14 cellular contexts compared by ENCODE assay signal in the genomic region with DNA sequence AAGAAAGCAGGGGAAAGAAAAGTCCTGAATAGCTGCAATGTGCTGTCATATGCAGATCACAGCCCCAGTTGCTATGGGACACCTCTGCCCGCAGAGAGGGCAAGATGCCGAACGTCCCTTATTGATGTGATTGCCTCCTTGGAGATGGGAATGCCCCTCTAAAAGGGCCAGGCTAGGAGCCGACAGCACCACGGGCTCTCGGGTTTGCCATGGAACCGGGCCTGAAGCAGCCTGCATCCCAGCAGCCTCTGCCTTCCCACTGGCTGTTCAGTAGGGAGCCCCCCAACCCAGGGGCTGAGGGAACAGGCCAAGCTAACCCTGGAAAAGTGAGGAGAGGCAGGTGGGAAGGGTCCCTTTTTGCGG.
A peak's percentile ranks its signal among the peaks of the same experiment; 100 is the strongest.
DNase-seq lines count a peak whose midpoint lies in the region; ATAC-seq, FAIRE-seq and TF ChIP-seq lines count a peak whose summit lies in the region.
"Had no signal": no experiment of that assay in that cellular context is flagged by ENCODE, and none has a peak within 500 bp of the region (broad histone marks: within the 10 kb centered on the region; RNA-seq: fewer than 3 reads in every experiment).

No MANE protein-coding gene starts in this region.

- POLR2A ChIA-PET in A549 (lab: Yijun Ruan, JAX): no interaction called here

- no peaks in the 10 kb centered on the region for H3K27me3 Mint-ChIP-seq in progenitor cell of endocrine pancreas
- H3K27me3 Mint-ChIP-seq: central memory CD8-positive, alpha-beta T cell had no signal

- no peak for TF ChIP-seq CTCF in A549 (IDR thresholded peaks at IDR 0.05)
- no peak for TF ChIP-seq CTCF in body of pancreas (IDR thresholded peaks at IDR 0.05)
- no peak for TF ChIP-seq CTCF in progenitor cell of endocrine pancreas (IDR thresholded peaks at IDR 0.05; ENCODE audit: unreplicated experiment)

- WGBS in A549 (ENCODE audit: missing lambda C conversion rate): 92% methylated on average over 8 of the region's 8 CpGs
- WGBS in body of pancreas, 2 donors: 26 to 54% methylated on average over 7 to 8 of the region's 8 CpGs
- WGBS in GM23248 (ENCODE audit: low coverage in 1 of 2, low lambda C conversion rate in 2 of 2, missing lambda C conversion rate in 2 of 2), 2 experiments: 94% methylated on average over 8 of the region's 8 CpGs

- no peaks in the 10 kb centered on the region; the same call in 1 of the 2 replicates for H3F3A ChIP-seq in GM23248 (ENCODE audit: insufficient read depth)

- DNase-seq in A549 (ENCODE audit: low read depth in 1 of 2, low spot score in 1 of 2) (no peak), body of pancreas (peak in 1 of 4 donors; percentile 43), progenitor cell of endocrine pancreas (ENCODE audit: low spot score, unreplicated experiment) (no peak), GM23248 (no peak), SHP77 treated with DMSO at 0.1 percent for 48 hours (lab: John Stamatoyannopoulos, UW) (no peak)
- DNase-seq in stimulated activated naive CD4-positive, alpha-beta T cell (lab: John Stamatoyannopoulos, UW): no peak
- DNase-seq: activated CD8-positive, alpha-beta memory T cell treated with anti-CD3 and anti-CD28 coated beads for 24 hours; activated gamma-delta T cell treated with Interleukin-2 at 50 U/mL for 16 hours; H9; NCI-H1930 had no signal

- H3K4me2 ChIP-seq in A549: no peak overlapping the region
- no peak overlapping the region for H3K4me2 ChIP-seq in GM23248 (ENCODE audit: unreplicated experiment)

- H3K4me3 Mint-ChIP-seq in progenitor cell of endocrine pancreas (ENCODE audit: low read depth): no peak overlapping the region
- H3K4me3 Mint-ChIP-seq: central memory CD8-positive, alpha-beta T cell; H9 had no signal

- H3K9me2 ChIP-seq in GM23248 (ENCODE audit: insufficient read depth): 0 out of 2 replicates have a peak, but pooled peaks cover 2% of the 10 kb centered on the region

- H3K4me1 ChIP-seq in A549: peaks cover 16% of the 10 kb centered on the region
- H3K4me1 ChIP-seq in body of pancreas: peaks cover 79% of the 10 kb centered on the region
- 0 out of 2 replicates have a peak, but pooled peaks cover 4% of the 10 kb centered on the region for H3K4me1 ChIP-seq in GM23248 (ENCODE audit: insufficient read depth)

- in situ Hi-C loops in GM23248 (cut with MboI): no loop called here

- H3K9me3 ChIP-seq in A549 (no peaks in the 10 kb centered on the region), body of pancreas (no peaks in the 10 kb centered on the region), GM23248 (ENCODE audit: low read depth) (no peaks in the 10 kb centered on the region)

- H3K36me3 ChIP-seq in body of pancreas (replicated peaks in 1 of 2; ENCODE audit: insufficient read depth in 1 of 2, low read depth in 2 of 2) (no peaks in the 10 kb centered on the region), GM23248 (ENCODE audit: low read depth) (no peaks in the 10 kb centered on the region)

- H3K9ac ChIP-seq in GM23248: no peak overlapping the region

- peak overlapping the region; percentile 18 to 74; a peak in 4 of 6 replicates for H3K27ac ChIP-seq in A549
- H3K27ac ChIP-seq in body of pancreas: peak overlapping the region; percentile 87 to 99 (median 96)
- peak overlapping the region; percentile 74 for H3K27ac ChIP-seq in layer of hippocampus (ENCODE audit: low read depth, low read length)
- no peak overlapping the region for H3K27ac ChIP-seq in GM23248
- H3K27ac ChIP-seq: SK-N-MC had no signal

- H3K9me3 Mint-ChIP-seq in progenitor cell of endocrine pancreas (ENCODE audit: low read depth): no peaks in the 10 kb centered on the region
- H3K9me3 Mint-ChIP-seq: central memory CD8-positive, alpha-beta T cell had no signal

- no peaks in the 10 kb centered on the region for H3K27me3 ChIP-seq in body of pancreas
- H3K27me3 ChIP-seq in layer of hippocampus (ENCODE audit: control insufficient read depth, insufficient read depth, low read length): no peaks in the 10 kb centered on the region
- no peaks in the 10 kb centered on the region for H3K27me3 ChIP-seq in GM23248 (replicated peaks; ENCODE audit: insufficient read depth)

- no peaks in the 10 kb centered on the region for H4K20me1 ChIP-seq in GM23248 (ENCODE audit: insufficient read depth)

- H3K4me3 ChIP-seq in A549 (no peak overlapping the region), body of pancreas (no peak overlapping the region), GM23248 (no peak overlapping the region)
- H3K4me3 ChIP-seq: SK-N-MC had no signal

- no peak for TF ChIP-seq EP300 in A549 (IDR thresholded peaks at IDR 0.05)

- FAIRE-seq in A549 (lab: Jason Lieb, UNC): no peak

- CTCF ChIA-PET in A549 (lab: Yijun Ruan, JAX): interaction anchor here (0.9 to 2.2 kb wide), 3 partner anchors 8 to 275 kb away, joined by 4 to 5 read pairs (median 4); no protein-coding TSS in a partner anchor

- H3K79me2 ChIP-seq in GM23248 (ENCODE audit: insufficient read depth): no peaks in the 10 kb centered on the region

- TF ChIP-seq RAD21 in A549 (conservative IDR thresholded peaks at IDR 0.05 in 1 of 2, IDR thresholded peaks at IDR 0.05 in 1 of 2): no peak

- H2AFZ ChIP-seq in GM23248: no peak overlapping the region

- ATAC-seq in A549 (no peak), body of pancreas (no peak), HG02852 (IDR thresholded peaks at IDR 0.05; ENCODE audit: unreplicated experiment) (no peak)

- peaks cover 44% of the 10 kb centered on the region for H3K4me1 Mint-ChIP-seq in progenitor cell of endocrine pancreas (ENCODE audit: low read depth)

- no peak for TF ChIP-seq POLR2A in A549 (IDR thresholded peaks at IDR 0.05; ENCODE audit: low read length)
- no peak for TF ChIP-seq POLR2A in body of pancreas (IDR thresholded peaks at IDR 0.05)

- intact Hi-C loops in body of pancreas (cut with DNase I): no loop called here

- H3K36me3 Mint-ChIP-seq in progenitor cell of endocrine pancreas (ENCODE audit: insufficient read depth): peaks cover 2% of the 10 kb centered on the region

- H3K27ac Mint-ChIP-seq in progenitor cell of endocrine pancreas: peak overlapping the region; percentile 91

TF ChIP-seq in A549, 52 proteins besides CTCF, POLR2A, EP300 and RAD21:
- no peak for TF ChIP-seq ZFP36 (IDR thresholded peaks at IDR 0.05; ENCODE audit: borderline replicate concordance, partially characterized antibody)
- TF ChIP-seq RCOR1 (IDR thresholded peaks at IDR 0.05; ENCODE audit: low read depth, low read length): no peak
- no peak for TF ChIP-seq BHLHE40 (IDR thresholded peaks at IDR 0.05; ENCODE audit: low read depth, low read length)
- TF ChIP-seq HMGXB4 (CRISPR knock-in tag; IDR thresholded peaks at IDR 0.05; ENCODE audit: borderline replicate concordance): no peak
- no peak for TF ChIP-seq CEBPB (IDR thresholded peaks at IDR 0.05)
- TF ChIP-seq BCL3 (IDR thresholded peaks at IDR 0.05): no peak
- TF ChIP-seq, protein P1, sequence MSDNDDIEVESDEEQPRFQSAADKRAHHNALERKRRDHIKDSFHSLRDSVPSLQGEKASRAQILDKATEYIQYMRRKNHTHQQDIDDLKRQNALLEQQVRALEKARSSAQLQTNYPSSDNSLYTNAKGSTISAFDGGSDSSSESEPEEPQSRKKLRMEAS (IDR thresholded peaks at IDR 0.05): no peak
- no peak for TF ChIP-seq NPAS2 (CRISPR knock-in tag; IDR thresholded peaks at IDR 0.05; ENCODE audit: borderline replicate concordance)
- TF ChIP-seq ZC3H11A (IDR thresholded peaks at IDR 0.05): no peak
- TF ChIP-seq NR3C1 (IDR thresholded peaks at IDR 0.05): no peak
- no peak for TF ChIP-seq MAFK (IDR thresholded peaks at IDR 0.05; ENCODE audit: partially characterized antibody)
- no peak for TF ChIP-seq CBX8 (IDR thresholded peaks at IDR 0.05)
- TF ChIP-seq, protein P2, sequence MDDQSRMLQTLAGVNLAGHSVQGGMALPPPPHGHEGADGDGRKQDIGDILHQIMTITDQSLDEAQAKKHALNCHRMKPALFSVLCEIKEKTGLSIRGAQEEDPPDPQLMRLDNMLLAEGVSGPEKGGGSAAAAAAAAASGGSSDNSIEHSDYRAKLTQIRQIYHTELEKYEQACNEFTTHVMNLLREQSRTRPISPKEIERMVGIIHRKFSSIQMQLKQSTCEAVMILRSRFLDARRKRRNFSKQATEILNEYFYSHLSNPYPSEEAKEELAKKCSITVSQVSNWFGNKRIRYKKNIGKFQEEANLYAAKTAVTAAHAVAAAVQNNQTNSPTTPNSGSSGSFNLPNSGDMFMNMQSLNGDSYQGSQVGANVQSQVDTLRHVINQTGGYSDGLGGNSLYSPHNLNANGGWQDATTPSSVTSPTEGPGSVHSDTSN (IDR thresholded peaks at IDR 0.05): no peak
- no peak for TF ChIP-seq HOXB13 (CRISPR knock-in tag; IDR thresholded peaks at IDR 0.05; ENCODE audit: low read depth)
- no peak for TF ChIP-seq MYC (IDR thresholded peaks at IDR 0.05; ENCODE audit: borderline replicate concordance, low read length)
- no peak for TF ChIP-seq POLR2AphosphoS2 (conservative IDR thresholded peaks at IDR 0.05; ENCODE audit: low read length)
- no peak for TF ChIP-seq CHD4 (IDR thresholded peaks at IDR 0.05; ENCODE audit: borderline replicate concordance)
